Comparison of ENCODE assay signal across 1 cellular context in the genomic region with DNA sequence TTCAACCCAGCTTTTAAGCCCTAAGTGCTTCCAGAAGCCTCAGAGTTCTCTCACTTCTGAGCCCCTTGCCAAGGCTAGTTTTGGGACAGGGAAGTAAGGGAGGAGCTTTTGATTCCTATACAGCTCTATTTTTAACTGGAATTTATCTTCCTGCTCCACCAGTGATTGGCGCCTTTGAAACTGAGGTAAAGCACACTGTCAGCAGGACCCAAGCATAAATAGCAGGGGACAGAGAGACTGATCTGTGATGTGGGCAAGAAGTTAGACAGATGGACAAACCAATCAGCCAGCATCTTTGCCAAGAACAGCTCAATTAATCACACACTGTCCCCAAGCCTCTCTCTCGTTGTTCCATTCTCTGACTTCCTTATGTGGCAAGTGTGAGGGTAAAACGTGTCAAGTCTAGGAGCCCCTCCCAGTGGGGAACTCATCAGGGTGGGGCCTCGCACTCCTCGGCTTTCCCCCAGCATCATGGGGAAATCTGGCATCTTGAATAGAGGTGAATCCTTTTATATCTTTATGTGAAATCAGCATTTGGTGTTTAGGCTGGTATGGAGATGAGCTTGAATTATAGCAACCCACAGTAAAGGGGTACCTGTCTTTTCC.
TF ChIP-seq lines count a peak whose summit lies in the region.

No MANE protein-coding gene starts in this region.

TF ChIP-seq in GM23338, 12 proteins besides CTCF, POLR2A, EP300 and RAD21 (continued from another document):
- TF ChIP-seq, protein P1, sequence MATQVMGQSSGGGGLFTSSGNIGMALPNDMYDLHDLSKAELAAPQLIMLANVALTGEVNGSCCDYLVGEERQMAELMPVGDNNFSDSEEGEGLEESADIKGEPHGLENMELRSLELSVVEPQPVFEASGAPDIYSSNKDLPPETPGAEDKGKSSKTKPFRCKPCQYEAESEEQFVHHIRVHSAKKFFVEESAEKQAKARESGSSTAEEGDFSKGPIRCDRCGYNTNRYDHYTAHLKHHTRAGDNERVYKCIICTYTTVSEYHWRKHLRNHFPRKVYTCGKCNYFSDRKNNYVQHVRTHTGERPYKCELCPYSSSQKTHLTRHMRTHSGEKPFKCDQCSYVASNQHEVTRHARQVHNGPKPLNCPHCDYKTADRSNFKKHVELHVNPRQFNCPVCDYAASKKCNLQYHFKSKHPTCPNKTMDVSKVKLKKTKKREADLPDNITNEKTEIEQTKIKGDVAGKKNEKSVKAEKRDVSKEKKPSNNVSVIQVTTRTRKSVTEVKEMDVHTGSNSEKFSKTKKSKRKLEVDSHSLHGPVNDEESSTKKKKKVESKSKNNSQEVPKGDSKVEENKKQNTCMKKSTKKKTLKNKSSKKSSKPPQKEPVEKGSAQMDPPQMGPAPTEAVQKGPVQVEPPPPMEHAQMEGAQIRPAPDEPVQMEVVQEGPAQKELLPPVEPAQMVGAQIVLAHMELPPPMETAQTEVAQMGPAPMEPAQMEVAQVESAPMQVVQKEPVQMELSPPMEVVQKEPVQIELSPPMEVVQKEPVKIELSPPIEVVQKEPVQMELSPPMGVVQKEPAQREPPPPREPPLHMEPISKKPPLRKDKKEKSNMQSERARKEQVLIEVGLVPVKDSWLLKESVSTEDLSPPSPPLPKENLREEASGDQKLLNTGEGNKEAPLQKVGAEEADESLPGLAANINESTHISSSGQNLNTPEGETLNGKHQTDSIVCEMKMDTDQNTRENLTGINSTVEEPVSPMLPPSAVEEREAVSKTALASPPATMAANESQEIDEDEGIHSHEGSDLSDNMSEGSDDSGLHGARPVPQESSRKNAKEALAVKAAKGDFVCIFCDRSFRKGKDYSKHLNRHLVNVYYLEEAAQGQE (IDR thresholded peaks at IDR 0.05; ENCODE audit: unreplicated experiment), result no peak
- TF ChIP-seq EZH2phosphoT487 (IDR thresholded peaks at IDR 0.05; ENCODE audit: unreplicated experiment) (no peak), POLR2AphosphoS5 (IDR thresholded peaks at IDR 0.05; ENCODE audit: low read depth) (no peak), CREB1 (CRISPR knock-in tag; IDR thresholded peaks at IDR 0.05; ENCODE audit: low read depth) (no peak)
- TF ChIP-seq, protein P2, sequence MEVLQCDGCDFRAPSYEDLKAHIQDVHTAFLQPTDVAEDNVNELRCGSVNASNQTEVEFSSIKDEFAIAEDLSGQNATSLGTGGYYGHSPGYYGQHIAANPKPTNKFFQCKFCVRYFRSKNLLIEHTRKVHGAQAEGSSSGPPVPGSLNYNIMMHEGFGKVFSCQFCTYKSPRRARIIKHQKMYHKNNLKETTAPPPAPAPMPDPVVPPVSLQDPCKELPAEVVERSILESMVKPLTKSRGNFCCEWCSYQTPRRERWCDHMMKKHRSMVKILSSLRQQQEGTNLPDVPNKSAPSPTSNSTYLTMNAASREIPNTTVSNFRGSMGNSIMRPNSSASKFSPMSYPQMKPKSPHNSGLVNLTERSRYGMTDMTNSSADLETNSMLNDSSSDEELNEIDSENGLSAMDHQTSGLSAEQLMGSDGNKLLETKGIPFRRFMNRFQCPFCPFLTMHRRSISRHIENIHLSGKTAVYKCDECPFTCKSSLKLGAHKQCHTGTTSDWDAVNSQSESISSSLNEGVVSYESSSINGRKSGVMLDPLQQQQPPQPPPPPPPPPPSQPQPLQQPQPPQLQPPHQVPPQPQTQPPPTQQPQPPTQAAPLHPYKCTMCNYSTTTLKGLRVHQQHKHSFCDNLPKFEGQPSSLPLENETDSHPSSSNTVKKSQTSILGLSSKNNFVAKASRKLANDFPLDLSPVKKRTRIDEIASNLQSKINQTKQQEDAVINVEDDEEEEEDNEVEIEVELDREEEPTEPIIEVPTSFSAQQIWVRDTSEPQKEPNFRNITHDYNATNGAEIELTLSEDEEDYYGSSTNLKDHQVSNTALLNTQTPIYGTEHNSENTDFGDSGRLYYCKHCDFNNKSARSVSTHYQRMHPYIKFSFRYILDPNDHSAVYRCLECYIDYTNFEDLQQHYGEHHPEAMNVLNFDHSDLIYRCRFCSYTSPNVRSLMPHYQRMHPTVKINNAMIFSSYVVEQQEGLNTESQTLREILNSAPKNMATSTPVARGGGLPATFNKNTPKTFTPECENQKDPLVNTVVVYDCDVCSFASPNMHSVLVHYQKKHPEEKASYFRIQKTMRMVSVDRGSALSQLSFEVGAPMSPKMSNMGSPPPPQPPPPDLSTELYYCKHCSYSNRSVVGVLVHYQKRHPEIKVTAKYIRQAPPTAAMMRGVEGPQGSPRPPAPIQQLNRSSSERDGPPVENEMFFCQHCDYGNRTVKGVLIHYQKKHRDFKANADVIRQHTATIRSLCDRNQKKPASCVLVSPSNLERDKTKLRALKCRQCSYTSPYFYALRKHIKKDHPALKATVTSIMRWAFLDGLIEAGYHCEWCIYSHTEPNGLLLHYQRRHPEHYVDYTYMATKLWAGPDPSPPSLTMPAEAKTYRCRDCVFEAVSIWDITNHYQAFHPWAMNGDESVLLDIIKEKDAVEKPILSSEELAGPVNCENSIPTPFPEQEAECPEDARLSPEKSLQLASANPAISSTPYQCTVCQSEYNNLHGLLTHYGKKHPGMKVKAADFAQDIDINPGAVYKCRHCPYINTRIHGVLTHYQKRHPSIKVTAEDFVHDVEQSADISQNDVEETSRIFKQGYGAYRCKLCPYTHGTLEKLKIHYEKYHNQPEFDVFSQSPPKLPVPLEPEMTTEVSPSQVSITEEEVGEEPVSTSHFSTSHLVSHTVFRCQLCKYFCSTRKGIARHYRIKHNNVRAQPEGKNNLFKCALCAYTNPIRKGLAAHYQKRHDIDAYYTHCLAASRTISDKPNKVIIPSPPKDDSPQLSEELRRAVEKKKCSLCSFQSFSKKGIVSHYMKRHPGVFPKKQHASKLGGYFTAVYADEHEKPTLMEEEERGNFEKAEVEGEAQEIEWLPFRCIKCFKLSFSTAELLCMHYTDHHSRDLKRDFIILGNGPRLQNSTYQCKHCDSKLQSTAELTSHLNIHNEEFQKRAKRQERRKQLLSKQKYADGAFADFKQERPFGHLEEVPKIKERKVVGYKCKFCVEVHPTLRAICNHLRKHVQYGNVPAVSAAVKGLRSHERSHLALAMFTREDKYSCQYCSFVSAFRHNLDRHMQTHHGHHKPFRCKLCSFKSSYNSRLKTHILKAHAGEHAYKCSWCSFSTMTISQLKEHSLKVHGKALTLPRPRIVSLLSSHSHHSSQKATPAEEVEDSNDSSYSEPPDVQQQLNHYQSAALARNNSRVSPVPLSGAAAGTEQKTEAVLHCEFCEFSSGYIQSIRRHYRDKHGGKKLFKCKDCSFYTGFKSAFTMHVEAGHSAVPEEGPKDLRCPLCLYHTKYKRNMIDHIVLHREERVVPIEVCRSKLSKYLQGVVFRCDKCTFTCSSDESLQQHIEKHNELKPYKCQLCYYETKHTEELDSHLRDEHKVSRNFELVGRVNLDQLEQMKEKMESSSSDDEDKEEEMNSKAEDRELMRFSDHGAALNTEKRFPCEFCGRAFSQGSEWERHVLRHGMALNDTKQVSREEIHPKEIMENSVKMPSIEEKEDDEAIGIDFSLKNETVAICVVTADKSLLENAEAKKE (CRISPR knock-in tag; IDR thresholded peaks at IDR 0.05), result no peak
